Comparison of ENCODE assay signal across 8 cellular contexts in the genomic region with DNA sequence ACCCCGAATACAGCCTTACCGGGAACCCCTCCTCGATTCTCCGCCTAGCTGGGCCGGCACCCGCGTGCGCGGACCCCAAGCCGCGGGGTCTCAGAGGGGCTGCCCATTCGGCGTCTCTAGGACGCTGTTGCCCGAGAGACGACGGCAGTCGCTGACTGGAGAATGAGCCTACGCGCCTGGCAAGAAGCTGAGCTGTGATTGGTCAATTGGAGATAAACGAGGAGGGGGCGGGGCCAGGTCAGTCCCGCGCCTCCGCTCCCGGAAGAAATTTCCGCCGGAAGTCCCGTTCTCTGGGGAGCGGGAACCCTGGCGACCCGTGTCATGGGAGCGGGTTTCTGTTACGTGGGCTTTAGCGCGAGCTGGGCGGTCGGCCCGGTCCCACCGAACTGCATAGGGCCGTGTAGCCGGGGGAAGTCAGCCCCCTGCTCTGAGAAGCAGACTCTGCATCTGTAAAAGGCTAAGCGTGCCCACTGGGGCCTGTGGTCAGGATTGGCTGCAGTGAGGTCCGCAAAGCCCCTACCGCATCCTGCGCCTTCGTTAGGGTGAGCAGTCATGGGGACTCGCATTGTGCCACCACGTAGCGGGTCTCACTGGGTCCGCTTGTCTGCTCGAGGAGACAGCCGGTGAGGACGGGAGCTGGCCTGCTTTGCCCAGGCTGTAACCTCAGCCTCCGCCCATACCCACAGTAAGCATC. TPM values are rescaled to one million over a fixed set of nuclear protein-coding genes. Genes with fewer than 3 reads are reported as not detected.
DNase-seq lines count a peak whose midpoint lies in the region; ATAC-seq and TF ChIP-seq lines count a peak whose summit lies in the region.

A gene with protein sequence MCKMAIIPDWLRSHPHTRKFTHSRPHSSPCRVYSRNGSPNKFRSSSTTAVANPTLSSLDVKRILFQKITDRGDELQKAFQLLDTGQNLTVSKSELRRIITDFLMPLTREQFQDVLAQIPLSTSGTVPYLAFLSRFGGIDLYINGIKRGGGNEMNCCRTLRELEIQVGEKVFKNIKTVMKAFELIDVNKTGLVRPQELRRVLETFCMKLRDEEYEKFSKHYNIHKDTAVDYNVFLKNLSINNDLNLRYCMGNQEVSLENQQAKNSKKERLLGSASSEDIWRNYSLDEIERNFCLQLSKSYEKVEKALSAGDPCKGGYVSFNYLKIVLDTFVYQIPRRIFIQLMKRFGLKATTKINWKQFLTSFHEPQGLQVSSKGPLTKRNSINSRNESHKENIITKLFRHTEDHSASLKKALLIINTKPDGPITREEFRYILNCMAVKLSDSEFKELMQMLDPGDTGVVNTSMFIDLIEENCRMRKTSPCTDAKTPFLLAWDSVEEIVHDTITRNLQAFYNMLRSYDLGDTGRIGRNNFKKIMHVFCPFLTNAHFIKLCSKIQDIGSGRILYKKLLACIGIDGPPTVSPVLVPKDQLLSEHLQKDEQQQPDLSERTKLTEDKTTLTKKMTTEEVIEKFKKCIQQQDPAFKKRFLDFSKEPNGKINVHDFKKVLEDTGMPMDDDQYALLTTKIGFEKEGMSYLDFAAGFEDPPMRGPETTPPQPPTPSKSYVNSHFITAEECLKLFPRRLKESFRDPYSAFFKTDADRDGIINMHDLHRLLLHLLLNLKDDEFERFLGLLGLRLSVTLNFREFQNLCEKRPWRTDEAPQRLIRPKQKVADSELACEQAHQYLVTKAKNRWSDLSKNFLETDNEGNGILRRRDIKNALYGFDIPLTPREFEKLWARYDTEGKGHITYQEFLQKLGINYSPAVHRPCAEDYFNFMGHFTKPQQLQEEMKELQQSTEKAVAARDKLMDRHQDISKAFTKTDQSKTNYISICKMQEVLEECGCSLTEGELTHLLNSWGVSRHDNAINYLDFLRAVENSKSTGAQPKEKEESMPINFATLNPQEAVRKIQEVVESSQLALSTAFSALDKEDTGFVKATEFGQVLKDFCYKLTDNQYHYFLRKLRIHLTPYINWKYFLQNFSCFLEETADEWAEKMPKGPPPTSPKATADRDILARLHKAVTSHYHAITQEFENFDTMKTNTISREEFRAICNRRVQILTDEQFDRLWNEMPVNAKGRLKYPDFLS (N-terminal part only) (minus strand): TSS at position 157 of the 694 bp plus-strand sequence. CDS start 29,987 bp downstream, outside the sequence.

- peaks cover 19% of the 10 kb centered on the region for H3K4me1 Mint-ChIP-seq in activated naive CD4-positive, alpha-beta T cell treated with anti-CD3 and anti-CD28 coated beads, Interleukin-2, amount 50 U/mL, for 24 hours

- no peak for TF ChIP-seq POLR2A in NB4 (IDR thresholded peaks at IDR 0.05; ENCODE audit: extremely low read depth, insufficient read length)

- no peaks in the 10 kb centered on the region for H3K27me3 ChIP-seq in H7 (ENCODE audit: control insufficient read depth, insufficient read depth, low read length)

- H3K4me3 Mint-ChIP-seq in activated naive CD4-positive, alpha-beta T cell treated with anti-CD3 and anti-CD28 coated beads, Interleukin-2, amount 50 U/mL, for 24 hours = peak within 1 kb of the TSS; percentile 97

- peak within 1 kb of the TSS; percentile 94 for H3K27ac Mint-ChIP-seq in activated naive CD4-positive, alpha-beta T cell treated with anti-CD3 and anti-CD28 coated beads, Interleukin-2, amount 50 U/mL, for 24 hours

- no peaks in the 10 kb centered on the region for H3K27me3 Mint-ChIP-seq in activated naive CD4-positive, alpha-beta T cell treated with anti-CD3 and anti-CD28 coated beads, Interleukin-2, amount 50 U/mL, for 24 hours

- no peaks in the 10 kb centered on the region for H3K9me3 Mint-ChIP-seq in activated naive CD4-positive, alpha-beta T cell treated with anti-CD3 and anti-CD28 coated beads, Interleukin-2, amount 50 U/mL, for 24 hours

- H3K27ac ChIP-seq in SK-N-MC (no peak within 1 kb of the TSS), temporal lobe (ENCODE audit: low read depth, low read length) (peak within 1 kb of the TSS; percentile 69)

- peak; percentile 95 for ATAC-seq in omental fat pad (ENCODE audit: low FRiP score)

- H3K4me3 ChIP-seq in H7 (ENCODE audit: insufficient read depth, low read depth, low read length) (peak within 1 kb of the TSS; percentile 72), NB4 (ENCODE audit: low read depth, low read length) (peak within 1 kb of the TSS; percentile 89), SK-N-MC (peak within 1 kb of the TSS; percentile 74)

- TF ChIP-seq CTCF in NB4 (IDR thresholded peaks at IDR 0.05; ENCODE audit: low read depth, low read length) (no peak), omental fat pad (IDR thresholded peaks at IDR 0.05) (no peak)

- no peaks in the 10 kb centered on the region for H3K36me3 ChIP-seq in H7 (replicated peaks; ENCODE audit: control insufficient read depth, insufficient read depth, low read length)
- no peaks in the 10 kb centered on the region for H3K36me3 ChIP-seq in SK-N-MC (ENCODE audit: insufficient read depth, low read length)

- H3K36me3 Mint-ChIP-seq in activated naive CD4-positive, alpha-beta T cell treated with anti-CD3 and anti-CD28 coated beads, Interleukin-2, amount 50 U/mL, for 24 hours = peaks cover 4% of the 10 kb centered on the region

- DNase-seq in EL (peak; percentile 93), H7 (peak; percentile 96), NB4 (ENCODE audit: low read depth) (peak; percentile 92), SK-N-MC (ENCODE audit: low read depth, low spot score) (peak; percentile 69), glomerular visceral epithelial cell (ENCODE audit: extremely low spot score) (peak; percentile 90), omental fat pad (ENCODE audit: low spot score) (peak; percentile 90)

- H3K9me3 ChIP-seq in SK-N-MC (ENCODE audit: low read depth, low read length) = no peaks in the 10 kb centered on the region

- peak within 1 kb of the TSS; percentile 61 for H3K9ac ChIP-seq in SK-N-MC (ENCODE audit: insufficient read length)

RNA-seq across cellular contexts. Expression of the gene that starts here (rescaled TPM):
- total RNA-seq in H7 (2014; rRNA removed; shearing (Covaris generic)) = 0.31 and 0.63 TPM in 2 replicates
- total RNA-seq in omental fat pad = 1 to 10 TPM in 3 of 4 donors, under 1 TPM in 1; 0.48 to 3.2 (median 1.9) TPM
- 7.6 TPM for total RNA-seq in temporal lobe

Comparison
In these comparisons a context has a peak if more than half of its experiments do, and no peak if none do; other contexts are left out.
1. Peak in DNase-seq and H3K4me3 ChIP-seq in H7; RNA of the gene not detected or under 1 TPM.